Comparison of ENCODE assay signal across 2 cellular contexts in the genomic region with DNA sequence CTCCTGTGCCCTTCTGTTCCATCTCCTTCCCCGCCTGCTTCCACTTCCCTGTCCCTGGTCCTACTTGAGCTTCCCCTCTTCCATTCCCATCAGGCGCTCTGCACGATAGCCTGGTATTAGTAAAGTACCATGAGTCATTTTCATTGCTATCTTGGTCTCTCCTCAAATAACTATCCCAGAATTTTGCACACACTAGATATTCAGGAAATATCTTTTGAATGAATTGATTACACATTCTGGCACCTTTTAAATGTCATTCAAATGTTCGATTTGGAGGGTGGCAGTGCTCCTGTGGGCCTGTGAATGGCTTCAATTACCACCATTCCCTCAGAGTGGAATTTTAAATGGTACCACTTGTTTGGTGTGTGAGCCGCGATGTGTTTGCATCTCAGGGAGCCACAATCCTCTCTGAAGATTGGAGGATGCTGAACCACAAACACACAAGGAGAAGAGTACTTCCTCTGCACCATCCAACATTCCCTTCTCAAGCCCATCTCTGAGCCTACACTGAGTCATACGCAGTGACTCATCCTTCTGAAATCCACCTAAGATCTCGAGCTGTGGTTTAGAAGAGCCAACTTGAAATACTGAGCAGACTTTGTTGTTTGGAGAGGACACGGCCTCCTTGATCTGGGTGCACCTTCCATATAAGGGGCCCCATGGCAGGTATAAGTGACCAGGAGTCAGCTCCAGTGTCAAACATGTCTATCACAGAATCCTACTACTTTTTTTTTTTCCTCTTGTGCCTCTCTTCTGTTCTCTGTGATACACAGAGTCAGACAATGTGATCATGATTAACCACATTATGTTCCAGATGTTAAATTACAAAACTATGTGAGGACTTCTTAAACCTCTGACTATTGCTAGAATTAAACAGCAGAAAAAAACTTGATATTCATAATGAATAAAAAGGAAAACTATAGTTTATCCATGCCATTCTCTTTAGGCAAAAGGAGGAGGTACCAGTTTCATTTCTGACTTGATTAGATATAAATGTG.
TF ChIP-seq lines count a peak whose summit lies in the region.

No MANE protein-coding gene starts in this region.

TF ChIP-seq in A549, 52 proteins besides CTCF, POLR2A, EP300 and RAD21 (continued from another document and continues in another):
- TF ChIP-seq, protein P1, sequence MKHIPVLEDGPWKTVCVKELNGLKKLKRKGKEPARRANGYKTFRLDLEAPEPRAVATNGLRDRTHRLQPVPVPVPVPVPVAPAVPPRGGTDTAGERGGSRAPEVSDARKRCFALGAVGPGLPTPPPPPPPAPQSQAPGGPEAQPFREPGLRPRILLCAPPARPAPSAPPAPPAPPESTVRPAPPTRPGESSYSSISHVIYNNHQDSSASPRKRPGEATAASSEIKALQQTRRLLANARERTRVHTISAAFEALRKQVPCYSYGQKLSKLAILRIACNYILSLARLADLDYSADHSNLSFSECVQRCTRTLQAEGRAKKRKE (CRISPR knock-in tag; IDR thresholded peaks at IDR 0.05; ENCODE audit: low read depth), result no peak
- TF ChIP-seq TFCP2L1 (CRISPR knock-in tag; IDR thresholded peaks at IDR 0.05), result no peak
- TF ChIP-seq ZFP36 (IDR thresholded peaks at IDR 0.05; ENCODE audit: borderline replicate concordance, partially characterized antibody), result no peak
- TF ChIP-seq MAFK (IDR thresholded peaks at IDR 0.05; ENCODE audit: partially characterized antibody), result no peak
- TF ChIP-seq HDAC2 (IDR thresholded peaks at IDR 0.05), result no peak
- TF ChIP-seq NFE2L2 (conservative IDR thresholded peaks at IDR 0.05; ENCODE audit: low read length), result no peak
- TF ChIP-seq ZC3H11A (IDR thresholded peaks at IDR 0.05), result no peak
- peak in 1 of 2 experiments; percentile 24; a peak in 1 of 4 replicates for TF ChIP-seq CEBPB (IDR thresholded peaks at IDR 0.05)
- TF ChIP-seq SREBF2 (IDR thresholded peaks at IDR 0.05), result no peak
- no peak for TF ChIP-seq FOXS1 (CRISPR knock-in tag; IDR thresholded peaks at IDR 0.05)
- no peak for TF ChIP-seq ESRRA (IDR thresholded peaks at IDR 0.05; ENCODE audit: borderline replicate concordance, low read length)
- peak; percentile 73 for TF ChIP-seq GATA3 (IDR thresholded peaks at IDR 0.05; ENCODE audit: borderline replicate concordance)
- TF ChIP-seq FOSB (CRISPR knock-in tag; IDR thresholded peaks at IDR 0.05), result no peak
- no peak for TF ChIP-seq EHMT2 (IDR thresholded peaks at IDR 0.05; ENCODE audit: low read depth)
- TF ChIP-seq CHD4 (IDR thresholded peaks at IDR 0.05; ENCODE audit: borderline replicate concordance), result no peak
- peak; percentile 97 for TF ChIP-seq FOSL2 (IDR thresholded peaks at IDR 0.05)
- TF ChIP-seq FOSL2 (CRISPR knock-in tag; IDR thresholded peaks at IDR 0.05), result peak; percentile 98
- no peak for TF ChIP-seq KDM1A (IDR thresholded peaks at IDR 0.05; ENCODE audit: low read depth)
- no peak for TF ChIP-seq MAZ (IDR thresholded peaks at IDR 0.05; ENCODE audit: borderline replicate concordance, low read depth, low read length)
- TF ChIP-seq, protein P2, sequence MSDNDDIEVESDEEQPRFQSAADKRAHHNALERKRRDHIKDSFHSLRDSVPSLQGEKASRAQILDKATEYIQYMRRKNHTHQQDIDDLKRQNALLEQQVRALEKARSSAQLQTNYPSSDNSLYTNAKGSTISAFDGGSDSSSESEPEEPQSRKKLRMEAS (IDR thresholded peaks at IDR 0.05), result peak; percentile 67; the same call in 1 of the 2 replicates
- TF ChIP-seq, protein P3, sequence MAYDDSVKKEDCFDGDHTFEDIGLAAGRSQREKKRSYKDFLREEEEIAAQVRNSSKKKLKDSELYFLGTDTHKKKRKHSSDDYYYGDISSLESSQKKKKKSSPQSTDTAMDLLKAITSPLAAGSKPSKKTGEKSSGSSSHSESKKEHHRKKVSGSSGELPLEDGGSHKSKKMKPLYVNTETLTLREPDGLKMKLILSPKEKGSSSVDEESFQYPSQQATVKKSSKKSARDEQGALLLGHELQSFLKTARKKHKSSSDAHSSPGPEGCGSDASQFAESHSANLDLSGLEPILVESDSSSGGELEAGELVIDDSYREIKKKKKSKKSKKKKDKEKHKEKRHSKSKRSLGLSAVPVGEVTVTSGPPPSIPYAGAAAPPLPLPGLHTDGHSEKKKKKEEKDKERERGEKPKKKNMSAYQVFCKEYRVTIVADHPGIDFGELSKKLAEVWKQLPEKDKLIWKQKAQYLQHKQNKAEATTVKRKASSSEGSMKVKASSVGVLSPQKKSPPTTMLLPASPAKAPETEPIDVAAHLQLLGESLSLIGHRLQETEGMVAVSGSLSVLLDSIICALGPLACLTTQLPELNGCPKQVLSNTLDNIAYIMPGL (CRISPR knock-in tag; IDR thresholded peaks at IDR 0.05; ENCODE audit: borderline replicate concordance), result no peak
- no peak for TF ChIP-seq BHLHE40 (IDR thresholded peaks at IDR 0.05; ENCODE audit: low read depth, low read length)
- TF ChIP-seq, protein P4, sequence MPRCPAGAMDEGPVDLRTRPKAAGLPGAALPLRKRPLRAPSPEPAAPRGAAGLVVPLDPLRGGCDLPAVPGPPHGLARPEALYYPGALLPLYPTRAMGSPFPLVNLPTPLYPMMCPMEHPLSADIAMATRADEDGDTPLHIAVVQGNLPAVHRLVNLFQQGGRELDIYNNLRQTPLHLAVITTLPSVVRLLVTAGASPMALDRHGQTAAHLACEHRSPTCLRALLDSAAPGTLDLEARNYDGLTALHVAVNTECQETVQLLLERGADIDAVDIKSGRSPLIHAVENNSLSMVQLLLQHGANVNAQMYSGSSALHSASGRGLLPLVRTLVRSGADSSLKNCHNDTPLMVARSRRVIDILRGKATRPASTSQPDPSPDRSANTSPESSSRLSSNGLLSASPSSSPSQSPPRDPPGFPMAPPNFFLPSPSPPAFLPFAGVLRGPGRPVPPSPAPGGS (IDR thresholded peaks at IDR 0.05), result no peak
- TF ChIP-seq ZSCAN20 (CRISPR knock-in tag; IDR thresholded peaks at IDR 0.05), result no peak
- TF ChIP-seq, protein P5, sequence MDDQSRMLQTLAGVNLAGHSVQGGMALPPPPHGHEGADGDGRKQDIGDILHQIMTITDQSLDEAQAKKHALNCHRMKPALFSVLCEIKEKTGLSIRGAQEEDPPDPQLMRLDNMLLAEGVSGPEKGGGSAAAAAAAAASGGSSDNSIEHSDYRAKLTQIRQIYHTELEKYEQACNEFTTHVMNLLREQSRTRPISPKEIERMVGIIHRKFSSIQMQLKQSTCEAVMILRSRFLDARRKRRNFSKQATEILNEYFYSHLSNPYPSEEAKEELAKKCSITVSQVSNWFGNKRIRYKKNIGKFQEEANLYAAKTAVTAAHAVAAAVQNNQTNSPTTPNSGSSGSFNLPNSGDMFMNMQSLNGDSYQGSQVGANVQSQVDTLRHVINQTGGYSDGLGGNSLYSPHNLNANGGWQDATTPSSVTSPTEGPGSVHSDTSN (IDR thresholded peaks at IDR 0.05), result no peak
- no peak for TF ChIP-seq ZNF302 (CRISPR knock-in tag; IDR thresholded peaks at IDR 0.05)
- TF ChIP-seq HOXB13 (CRISPR knock-in tag; IDR thresholded peaks at IDR 0.05; ENCODE audit: low read depth), result no peak
- TF ChIP-seq KDM5A (IDR thresholded peaks at IDR 0.05), result no peak
- TF ChIP-seq, protein P6, sequence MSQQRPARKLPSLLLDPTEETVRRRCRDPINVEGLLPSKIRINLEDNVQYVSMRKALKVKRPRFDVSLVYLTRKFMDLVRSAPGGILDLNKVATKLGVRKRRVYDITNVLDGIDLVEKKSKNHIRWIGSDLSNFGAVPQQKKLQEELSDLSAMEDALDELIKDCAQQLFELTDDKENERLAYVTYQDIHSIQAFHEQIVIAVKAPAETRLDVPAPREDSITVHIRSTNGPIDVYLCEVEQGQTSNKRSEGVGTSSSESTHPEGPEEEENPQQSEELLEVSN (IDR thresholded peaks at IDR 0.05; ENCODE audit: borderline replicate concordance, low read depth), result 0 out of 2 replicates have a peak, but pooled peaks have one; percentile 22
- TF ChIP-seq MYC (IDR thresholded peaks at IDR 0.05; ENCODE audit: borderline replicate concordance, low read length), result no peak
- TF ChIP-seq POLR2AphosphoS2 (conservative IDR thresholded peaks at IDR 0.05; ENCODE audit: low read length), result no peak
- TF ChIP-seq EHF (CRISPR knock-in tag; IDR thresholded peaks at IDR 0.05), result no peak

TF ChIP-seq in HepG2, 621 proteins besides CTCF, POLR2A, EP300 and RAD21 (continued from another document):
- TF ChIP-seq, protein P7, sequence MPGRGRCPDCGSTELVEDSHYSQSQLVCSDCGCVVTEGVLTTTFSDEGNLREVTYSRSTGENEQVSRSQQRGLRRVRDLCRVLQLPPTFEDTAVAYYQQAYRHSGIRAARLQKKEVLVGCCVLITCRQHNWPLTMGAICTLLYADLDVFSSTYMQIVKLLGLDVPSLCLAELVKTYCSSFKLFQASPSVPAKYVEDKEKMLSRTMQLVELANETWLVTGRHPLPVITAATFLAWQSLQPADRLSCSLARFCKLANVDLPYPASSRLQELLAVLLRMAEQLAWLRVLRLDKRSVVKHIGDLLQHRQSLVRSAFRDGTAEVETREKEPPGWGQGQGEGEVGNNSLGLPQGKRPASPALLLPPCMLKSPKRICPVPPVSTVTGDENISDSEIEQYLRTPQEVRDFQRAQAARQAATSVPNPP (CRISPR knock-in tag; IDR thresholded peaks at IDR 0.05), result no peak
